In the genomic region with DNA sequence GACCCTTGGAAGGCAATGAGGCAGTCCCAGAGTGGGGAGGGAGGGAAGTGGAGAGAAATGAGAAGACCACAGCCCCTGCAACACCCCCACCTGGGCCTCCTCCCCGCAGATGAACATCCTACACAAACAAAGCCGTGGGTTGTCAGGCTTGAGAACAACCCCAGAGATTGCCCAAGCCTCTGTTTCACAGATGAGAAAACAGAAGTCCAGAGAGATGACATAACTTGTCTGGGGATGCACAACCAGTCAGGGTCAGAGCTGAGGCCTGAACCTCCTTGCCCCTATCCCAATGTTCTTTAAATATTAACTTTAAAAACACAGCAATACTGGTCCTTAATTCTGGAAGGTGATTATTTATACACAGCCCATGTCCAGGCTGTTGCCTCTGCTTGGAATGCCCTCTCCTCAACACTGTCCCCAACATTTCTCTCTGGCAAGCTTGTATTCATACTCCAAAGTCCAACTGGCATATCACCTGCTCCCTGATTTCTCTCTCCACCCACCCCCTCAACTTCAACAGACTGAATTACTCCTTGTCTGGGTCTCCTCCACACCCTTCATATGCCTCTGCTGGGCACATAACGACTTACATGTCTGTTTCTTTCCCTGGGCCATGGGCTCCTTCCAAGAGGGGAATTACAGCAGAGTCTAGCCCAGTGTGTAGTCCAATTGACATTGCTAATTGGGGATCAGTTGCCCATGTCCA, we compare ENCODE assay signal across 20 cellular contexts.
DNase-seq lines count a peak whose midpoint lies in the region; ATAC-seq and TF ChIP-seq lines count a peak whose summit lies in the region.
"Had no signal": no experiment of that assay in that cellular context is flagged by ENCODE, and none has a peak within 500 bp of the region (broad histone marks: within the 10 kb centered on the region; RNA-seq: fewer than 3 reads in every experiment).

No MANE protein-coding gene starts in this region.

- in situ Hi-C loops in brain microvascular endothelial cell (cut with HindIII; ENCODE audit: low pct_ligation_motif_present, low sequenced_read_pairs) (no loop called here), G401 (cut with HindIII; ENCODE audit: low sequenced_read_pairs) (no loop called here)

- no peak for TF ChIP-seq CTCF in brain microvascular endothelial cell (IDR thresholded peaks at IDR 0.05; ENCODE audit: low read depth, low read length, missing control alignments)
- no peak for TF ChIP-seq CTCF in right lobe of liver (IDR thresholded peaks at IDR 0.05)
- TF ChIP-seq CTCF in upper lobe of right lung (IDR thresholded peaks at IDR 0.05), result no peak

- no peaks in the 10 kb centered on the region for H3K27me3 Mint-ChIP-seq in stimulated activated naive CD8-positive, alpha-beta T cell treated with anti-CD3 and anti-CD28 coated beads, Interleukin-15, amount 100 ng/mL, for 72 hours
- H3K27me3 Mint-ChIP-seq in immature natural killer cell (ENCODE audit: low read depth in 3 of 3), result peaks cover 0 to 2% (median 0%) of the 10 kb centered on the region in 3 donors

- 34% methylated on average over 2 of the region's 3 CpGs for WGBS in right lobe of liver (ENCODE audit: insufficient coverage, low coverage, low lambda C conversion rate, missing lambda C conversion rate)

- H3K4me3 ChIP-seq in brain microvascular endothelial cell (ENCODE audit: low read depth, low read length) (no peak overlapping the region), right lobe of liver (no peak overlapping the region), upper lobe of right lung (no peak overlapping the region)
- H3K4me3 ChIP-seq: A549, spleen had no signal

- H3K27me3 ChIP-seq in brain microvascular endothelial cell (replicated peaks), result no peaks in the 10 kb centered on the region
- H3K27me3 ChIP-seq in right lobe of liver, result no peaks in the 10 kb centered on the region
- H3K27me3 ChIP-seq in upper lobe of right lung, result no peaks in the 10 kb centered on the region
- H3K27me3 ChIP-seq: spleen had no signal

- no peaks in the 10 kb centered on the region for H3K9me3 Mint-ChIP-seq in stimulated activated naive CD8-positive, alpha-beta T cell treated with anti-CD3 and anti-CD28 coated beads, Interleukin-15, amount 100 ng/mL, for 72 hours
- no peaks in the 10 kb centered on the region for H3K9me3 Mint-ChIP-seq in immature natural killer cell
- H3K9me3 Mint-ChIP-seq: activated naive CD8-positive, alpha-beta T cell treated with anti-CD3 and anti-CD28 coated beads, Interleukin-2, amount 10 ng/mL, durations not matched to agents 7 days and 5 days; HFFc6 had no signal

- ATAC-seq in stimulated activated naive CD8-positive, alpha-beta T cell treated with anti-CD3 and anti-CD28 coated beads, Interleukin-15, amount 100 ng/mL, for 72 hours, result no peak
- ATAC-seq in stimulated activated naive CD8-positive, alpha-beta T cell treated with anti-CD3 and anti-CD28 coated beads, Interleukin-15, Interleukin-2, amounts not matched to agents 100 U/mL and 50 U/mL, for 24 hours, result no peak
- ATAC-seq in right lobe of liver, result peak in 3 of 4 donors; percentile 67 to 94 (median 88)
- peak; percentile 64 for ATAC-seq in upper lobe of right lung
- ATAC-seq: A549 had no signal

- intact Hi-C loops in right lobe of liver (cut with DNase I), result no loop called here
- intact Hi-C loops in upper lobe of right lung (cut with DNase I), result no loop called here

- no peaks in the 10 kb centered on the region for H3K36me3 Mint-ChIP-seq in immature natural killer cell
- H3K36me3 Mint-ChIP-seq: activated naive CD8-positive, alpha-beta T cell treated with anti-CD3 and anti-CD28 coated beads, Interleukin-2, amount 10 ng/mL, durations not matched to agents 7 days and 5 days had no signal

- no peak overlapping the region for H3K4me3 Mint-ChIP-seq in stimulated activated naive CD8-positive, alpha-beta T cell treated with anti-CD3 and anti-CD28 coated beads, Interleukin-15, amount 100 ng/mL, for 72 hours
- H3K4me3 Mint-ChIP-seq in immature natural killer cell, result no peak overlapping the region
- H3K4me3 Mint-ChIP-seq: activated naive CD8-positive, alpha-beta T cell treated with anti-CD3 and anti-CD28 coated beads, Interleukin-2, amount 10 ng/mL, durations not matched to agents 7 days and 5 days; HFFc6 had no signal

- no peak for DNase-seq in stimulated activated naive CD8-positive, alpha-beta T cell treated with anti-CD3 and anti-CD28 coated beads, Interleukin-15, amount 100 ng/mL, for 72 hours
- DNase-seq in stimulated activated naive CD8-positive, alpha-beta T cell treated with anti-CD3 and anti-CD28 coated beads, Interleukin-15, Interleukin-2, amounts not matched to agents 100 U/mL and 50 U/mL, for 24 hours, result no peak
- peak; percentile 68 for DNase-seq in brain microvascular endothelial cell
- DNase-seq in right lobe of liver, result peak in 1 of 3 donors; percentile 28
- no peak for DNase-seq in upper lobe of right lung
- DNase-seq in immature natural killer cell, result no peak
- no peak for DNase-seq in cortex of kidney (lab: John Stamatoyannopoulos, UW)
- no peak for DNase-seq in G401 (ENCODE audit: low spot score)
- DNase-seq: activated CD4-positive, alpha-beta T cell treated with anti-CD3 and anti-CD28 coated beads for 48 hours; activated naive CD8-positive, alpha-beta T cell treated with anti-CD3 and anti-CD28 coated beads, Interleukin-2, amount 10 ng/mL, durations not matched to agents 7 days and 5 days; activated T-cell treated with anti-CD3 and anti-CD28 coated beads, Interleukin-2, amount 50 U/mL, for 1 hour; central memory CD4-positive, alpha-beta T cell; HFFc6; NCI-H1092 treated with DMSO at 0.1 percent for 48 hours; NCI-H2171 treated with DMSO at 0.1 percent for 48 hours; SHP77 treated with DMSO at 0.1 percent for 48 hours; spleen; stimulated activated naive CD4-positive, alpha-beta T cell; T1000 had no signal

- peak overlapping the region; percentile 51 to 67 for H3K27ac Mint-ChIP-seq in stimulated activated naive CD8-positive, alpha-beta T cell treated with anti-CD3 and anti-CD28 coated beads, Interleukin-15, amount 100 ng/mL, for 72 hours
- no peak overlapping the region for H3K27ac Mint-ChIP-seq in immature natural killer cell
- H3K27ac Mint-ChIP-seq: activated naive CD8-positive, alpha-beta T cell treated with anti-CD3 and anti-CD28 coated beads, Interleukin-2, amount 10 ng/mL, durations not matched to agents 7 days and 5 days had no signal

- H3K36me3 ChIP-seq in brain microvascular endothelial cell (replicated peaks) (no peaks in the 10 kb centered on the region), right lobe of liver (no peaks in the 10 kb centered on the region), upper lobe of right lung (no peaks in the 10 kb centered on the region)
- H3K36me3 ChIP-seq: spleen had no signal

- H3K9me3 ChIP-seq in right lobe of liver (no peaks in the 10 kb centered on the region), upper lobe of right lung (no peaks in the 10 kb centered on the region)
- H3K9me3 ChIP-seq: A549, spleen had no signal

- H3K4me1 Mint-ChIP-seq in stimulated activated naive CD8-positive, alpha-beta T cell treated with anti-CD3 and anti-CD28 coated beads, Interleukin-15, amount 100 ng/mL, for 72 hours, result peaks cover 20% of the 10 kb centered on the region
- peaks cover 2 to 6% of the 10 kb centered on the region in 2 donors for H3K4me1 Mint-ChIP-seq in immature natural killer cell

- H3K27ac ChIP-seq in brain microvascular endothelial cell (peak overlapping the region; percentile 21), right lobe of liver (peak overlapping the region in 1 of 3 donors; percentile 76), upper lobe of right lung (no peak overlapping the region)
- H3K27ac ChIP-seq: A549, spleen had no signal

- peaks cover 0 to 25% (median 0%) of the 10 kb centered on the region in 4 donors for H3K4me1 ChIP-seq in right lobe of liver
- H3K4me1 ChIP-seq in upper lobe of right lung, result peaks cover 7% of the 10 kb centered on the region
- H3K4me1 ChIP-seq: A549 had no signal

- no peak for TF ChIP-seq POLR2A in right lobe of liver (IDR thresholded peaks at IDR 0.05)

Comparison
In these comparisons a context has a peak if more than half of its experiments do, and no peak if none do; other contexts are left out.
1. ATAC-seq: peak in right lobe of liver (3 of 4) and upper lobe of right lung (single experiment); none in stimulated activated naive CD8-positive, alpha-beta T cell treated with anti-CD3 and anti-CD28 coated beads, Interleukin-15, amount 100 ng/mL, for 72 hours (single experiment) and stimulated activated naive CD8-positive, alpha-beta T cell treated with anti-CD3 and anti-CD28 coated beads, Interleukin-15, Interleukin-2, amounts not matched to agents 100 U/mL and 50 U/mL, for 24 hours (single experiment).
2. H3K27ac Mint-ChIP-seq: peak in stimulated activated naive CD8-positive, alpha-beta T cell treated with anti-CD3 and anti-CD28 coated beads, Interleukin-15, amount 100 ng/mL, for 72 hours (2 of 2); none in immature natural killer cell (0 of 6).